Comparison of ENCODE assay signal across 9 cellular contexts in genomic region chr6:1613631-1614447, GRCh38. TPM values are rescaled to one million over a fixed set of nuclear protein-coding genes. Genes with fewer than 3 reads are reported as not detected.
DNase-seq lines count a peak whose midpoint lies in the region; ATAC-seq, FAIRE-seq and TF ChIP-seq lines count a peak whose summit lies in the region.
"Had no signal": no experiment of that assay in that cellular context is flagged by ENCODE, and none has a peak within 500 bp of the region (broad histone marks: within the 10 kb centered on the region; RNA-seq: fewer than 3 reads in every experiment).

No MANE protein-coding gene starts in this region.

- TF ChIP-seq EP300 in A549 (IDR thresholded peaks at IDR 0.05) = no peak

- H3K9me3 ChIP-seq in A549 (no peaks in the 10 kb centered on the region), lung (ENCODE audit: control insufficient read depth in 2 of 2, insufficient read depth in 1 of 2, low read length in 1 of 2) (peaks cover 0 to 10% of the 10 kb centered on the region in 2 donors)

- H3K4me3 ChIP-seq in A549 (peak overlapping the region; percentile 83), HFF-Myc (replicated peaks; ENCODE audit: low read depth, low read length) (peak overlapping the region; percentile 72), cardiac fibroblast (replicated peaks in 1 of 2; ENCODE audit: low read depth in 2 of 2, low read length in 2 of 2) (peak overlapping the region; percentile 56 to 66), lung (peak overlapping the region; percentile 30)

- H3K27ac ChIP-seq in A549 (peak overlapping the region in 1 of 2 experiments; percentile 64; a peak in 2 of 6 replicates), lung (ENCODE audit: low read depth in 1 of 2, low read length in 1 of 2) (peak overlapping the region in 1 of 2 donors; percentile 11)

- TF ChIP-seq CTCF in A549 (IDR thresholded peaks at IDR 0.05) (no peak), HFF-Myc (IDR thresholded peaks at IDR 0.05; ENCODE audit: low read depth, low read length, missing control alignments) (no peak), cardiac fibroblast (IDR thresholded peaks at IDR 0.05; ENCODE audit: low read depth, low read length) (no peak), lung (IDR thresholded peaks at IDR 0.05; ENCODE audit: control extremely low read depth, extremely low read depth) (no peak)

- no peak for TF ChIP-seq POLR2A in A549 (IDR thresholded peaks at IDR 0.05; ENCODE audit: low read length)

- FAIRE-seq in A549 (lab: Jason Lieb, UNC) = no peak

- peak overlapping the region; percentile 99 for H3K4me2 ChIP-seq in A549

- H3K4me1 ChIP-seq in A549 (peaks cover 13% of the 10 kb centered on the region; the same call in 2 of the 3 replicates), lung (ENCODE audit: control insufficient read depth in 2 of 2, insufficient read depth in 2 of 2, low read length in 2 of 2) (peaks cover 7 to 27% of the 10 kb centered on the region in 2 donors)

- CTCF ChIA-PET in A549 (lab: Yijun Ruan, JAX) = interaction anchor here (1.3 to 1.7 kb wide), 2 partner anchors 490 to 740 kb away, joined by 5 to 7 read pairs; no protein-coding TSS in a partner anchor

- H3K36me3 ChIP-seq in lung (ENCODE audit: control insufficient read depth in 2 of 2, insufficient read depth in 2 of 2, low read length in 2 of 2) = no peaks in the 10 kb centered on the region

- no peak for TF ChIP-seq RAD21 in A549 (conservative IDR thresholded peaks at IDR 0.05 in 1 of 2, IDR thresholded peaks at IDR 0.05 in 1 of 2)

- H3K27me3 ChIP-seq in lung (ENCODE audit: control insufficient read depth, insufficient read depth) = peaks cover 3% of the 10 kb centered on the region

- WGBS in A549 (ENCODE audit: missing lambda C conversion rate) = 39% methylated on average over 23 of the region's 60 CpGs
- WGBS in lung, 2 donors = 7 to 13% methylated on average over 51 to 60 of the region's 60 CpGs

- ATAC-seq in A549 = no peak
- ATAC-seq in lung (ENCODE audit: insufficient read depth, low FRiP score) = no peak
- ATAC-seq in GM18519 (IDR thresholded peaks at IDR 0.05; ENCODE audit: low FRiP score, unreplicated experiment) = no peak
- no peak for ATAC-seq in GM21381 (IDR thresholded peaks at IDR 0.05; ENCODE audit: unreplicated experiment)

- POLR2A ChIA-PET in A549 (lab: Yijun Ruan, JAX) = no interaction called here

- DNase-seq in A549 (ENCODE audit: low read depth in 1 of 2, low spot score in 1 of 2) (no peak), HFF-Myc (ENCODE audit: extremely low read depth, low read depth) (no peak), cardiac fibroblast (ENCODE audit: low read depth in 2 of 2) (peak; percentile 23 to 56), lung (ENCODE audit: low spot score) (no peak), DMS153 (lab: John Stamatoyannopoulos, UW) (no peak), inferior parietal cortex (ENCODE audit: extremely low spot score) (no peak)
- DNase-seq: activated gamma-delta T cell treated with Interleukin-2 at 50 U/mL for 16 hours had no signal

TF ChIP-seq in A549, 52 proteins besides CTCF, POLR2A, EP300 and RAD21:
- TF ChIP-seq BHLHE40 (IDR thresholded peaks at IDR 0.05; ENCODE audit: low read depth, low read length) (no peak), NR3C1 (IDR thresholded peaks at IDR 0.05) (no peak), HOXB5 (CRISPR knock-in tag; IDR thresholded peaks at IDR 0.05) (no peak)
TF ChIP-seq in A549: peak in this region for 0.

RNA-seq across cellular contexts. Expression of gene FOXC1, which starts 4.1 kb away (rescaled TPM):
- polyA plus RNA-seq in A549 (2011; rRNA removed) (3.7 and 4.7 TPM in 2 replicates), A549 (2017; fragmentation: RNase III; extraction: RNeasy Plus Mini Kit Qiagen cat#74134 plus additional on column Dnase treatment) (3.0 to 3.4 TPM (median 3.3 TPM) in 3 replicates), lung (1 to 10 TPM; 1.4 to 2.2 TPM)
- 2.7 and 3.8 TPM in 2 replicates for polyA plus RNA-seq in A549 (2012; cell fraction: cytosol; rRNA removed)
- polyA plus RNA-seq in A549 (2012; cell fraction: nucleus; rRNA removed) = 3.3 and 5.3 TPM in 2 replicates
- 1.6 and 2.7 TPM in 2 replicates for polyA minus RNA-seq in A549 (2011; rRNA and poly(A)+ RNA removed)
- 1 to 10 TPM; 2.7 to 6.2 TPM for total RNA-seq in lung

Comparison
In these comparisons a context has a peak if more than half of its experiments do, and no peak if none do; other contexts are left out.
1. DNase-seq: peak in cardiac fibroblast (2 of 2); none in A549 (0 of 2), HFF-Myc (single experiment), lung (single experiment), DMS153 (single experiment) and inferior parietal cortex (single experiment).
2. H3K4me3 ChIP-seq: peak in every context shown above with its lines; median percentile 83 in A549; 72 in HFF-Myc; 61 in cardiac fibroblast; 30 in lung.